1 cellular context compared by ENCODE assay signal in genomic region chr9:121206516-121207370, GRCh38.
TF ChIP-seq lines count a peak whose summit lies in the region.

No MANE protein-coding gene starts in this region.

TF ChIP-seq in SK-N-SH treated with all-trans-retinoic acid at 6 μM for 48 hours, 23 proteins besides CTCF, POLR2A, EP300 and RAD21 (continued from another document):
- TF ChIP-seq TOX (CRISPR knock-in tag; IDR thresholded peaks at IDR 0.05; ENCODE audit: borderline replicate concordance) = no peak
- no peak for TF ChIP-seq POU6F1 (CRISPR knock-in tag; IDR thresholded peaks at IDR 0.05; ENCODE audit: borderline replicate concordance, low read depth)
- no peak for TF ChIP-seq ZNF8 (CRISPR knock-in tag; IDR thresholded peaks at IDR 0.05)
- no peak for TF ChIP-seq CSDC2 (CRISPR knock-in tag; IDR thresholded peaks at IDR 0.05)
- no peak for TF ChIP-seq GLIS3 (CRISPR knock-in tag; IDR thresholded peaks at IDR 0.05)
- TF ChIP-seq ESRRG (CRISPR knock-in tag; IDR thresholded peaks at IDR 0.05) = no peak
- no peak for TF ChIP-seq OSR1 (CRISPR knock-in tag; IDR thresholded peaks at IDR 0.05)
